Comparison of ENCODE assay signal across 32 cellular contexts in the genomic region with DNA sequence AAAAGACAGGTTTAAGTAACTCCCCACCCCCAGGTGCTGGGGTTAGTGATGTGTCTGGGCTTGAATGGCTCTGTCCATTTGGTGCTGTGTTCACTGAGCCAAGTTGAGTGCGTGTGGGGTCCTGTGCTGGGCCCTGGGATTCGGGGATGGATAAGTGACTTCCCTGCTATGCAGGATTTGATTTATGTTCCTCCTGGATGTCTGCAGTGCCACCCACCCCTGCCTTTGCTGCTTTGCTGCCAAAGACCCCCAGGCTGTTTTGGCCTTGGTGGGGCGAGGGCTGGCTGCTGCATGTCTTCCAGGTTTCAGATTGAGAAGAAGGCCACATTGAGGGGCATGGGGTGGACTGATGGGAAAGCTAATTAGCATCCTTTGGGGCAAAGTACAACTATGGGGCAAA.
"Had no signal": no experiment of that assay in that cellular context is flagged by ENCODE, and none has a peak within 500 bp of the region (broad histone marks: within the 10 kb centered on the region; RNA-seq: fewer than 3 reads in every experiment).

No MANE protein-coding gene starts in this region.

- H3K4me1 ChIP-seq: Peyer's patch had no signal

- H3K27ac Mint-ChIP-seq: activated naive CD4-positive, alpha-beta T cell treated with anti-CD3 and anti-CD28 coated beads, Interleukin-2, amount 10 ng/mL, durations not matched to agents 7 days and 5 days; activated naive CD8-positive, alpha-beta T cell; activated naive CD8-positive, alpha-beta T cell treated with anti-CD3 and anti-CD28 coated beads, Interleukin-2, amount 50 U/mL, for 24 hours; activated T-helper 1 cell treated with anti-CD3 and anti-CD28 coated beads, Interleukin-12 subunit alpha, Interleukin-12 subunit beta, Interleukin-2, Interleukin-4 antibody, amounts not matched to agents 30 ng/mL and 10 ng/mL and 1 ng/mL, durations not matched to agents 14 hours and 24 hours and 36 hours had no signal

- H3K27me3 Mint-ChIP-seq: activated naive CD4-positive, alpha-beta T cell treated with anti-CD3 and anti-CD28 coated beads, Interleukin-2, amount 10 ng/mL, durations not matched to agents 7 days and 5 days; activated naive CD8-positive, alpha-beta T cell; activated naive CD8-positive, alpha-beta T cell treated with anti-CD3 and anti-CD28 coated beads, Interleukin-2, amount 50 U/mL, for 24 hours had no signal

- H3K36me3 ChIP-seq: brain microvascular endothelial cell, Peyer's patch, WERI-Rb-1 had no signal

- H3K9me3 ChIP-seq: Peyer's patch had no signal

- H3K27me3 ChIP-seq: brain microvascular endothelial cell, Peyer's patch had no signal

- H3K4me1 Mint-ChIP-seq: activated naive CD4-positive, alpha-beta T cell treated with anti-CD3 and anti-CD28 coated beads, Interleukin-2, amount 10 ng/mL, durations not matched to agents 7 days and 5 days; activated naive CD8-positive, alpha-beta T cell treated with anti-CD3 and anti-CD28 coated beads, Interleukin-2, amount 50 U/mL, for 24 hours had no signal

- H3K36me3 Mint-ChIP-seq: activated naive CD4-positive, alpha-beta T cell treated with anti-CD3 and anti-CD28 coated beads, Interleukin-2, amount 10 ng/mL, durations not matched to agents 7 days and 5 days; activated naive CD8-positive, alpha-beta T cell had no signal

- H3K4me3 Mint-ChIP-seq: activated naive CD4-positive, alpha-beta T cell treated with anti-CD3 and anti-CD28 coated beads, Interleukin-2, amount 10 ng/mL, durations not matched to agents 7 days and 5 days; activated naive CD8-positive, alpha-beta T cell; activated naive CD8-positive, alpha-beta T cell treated with anti-CD3 and anti-CD28 coated beads, Interleukin-2, amount 50 U/mL, for 24 hours; activated T-cell treated with anti-CD3 and anti-CD28 coated beads, Interleukin-2, amount 50 U/mL, for 4 hours; activated T-helper 1 cell treated with anti-CD3 and anti-CD28 coated beads, Interleukin-12 subunit alpha, Interleukin-12 subunit beta, Interleukin-2, Interleukin-4 antibody, amounts not matched to agents 30 ng/mL and 10 ng/mL and 1 ng/mL, durations not matched to agents 14 hours and 24 hours and 36 hours had no signal

- ATAC-seq: activated naive CD8-positive, alpha-beta T cell treated with anti-CD3 and anti-CD28 coated beads, Interleukin-2, amount 50 U/mL, for 24 hours; activated T-cell treated with anti-CD3 and anti-CD28 coated beads, Interleukin-2, amount 50 U/mL, for 4 hours; PC-3 had no signal

- H3K4me3 ChIP-seq: Peyer's patch had no signal

- DNase-seq: activated CD4-positive, alpha-beta T cell treated with anti-CD3 and anti-CD28 coated beads for 1 hour; activated CD4-positive, alpha-beta T cell treated with anti-CD3 and anti-CD28 coated beads for 48 hours; activated CD4-positive, CD25-positive, alpha-beta regulatory T cell; activated CD8-positive, alpha-beta memory T cell treated with anti-CD3 and anti-CD28 coated beads, Interleukin-2, amount 50 U/mL, for 4 hours; activated naive CD4-positive, alpha-beta T cell treated with anti-CD3 and anti-CD28 coated beads, Interleukin-2, amount 10 ng/mL, durations not matched to agents 7 days and 5 days; activated naive CD8-positive, alpha-beta T cell treated with anti-CD3 and anti-CD28 coated beads, Interleukin-2, amount 50 U/mL, for 24 hours; activated T-cell treated with anti-CD3 and anti-CD28 coated beads for 4 hours; activated T-cell treated with anti-CD3 and anti-CD28 coated beads, Interleukin-2, amount 50 U/mL, for 4 hours; anterior cingulate cortex; brain microvascular endothelial cell; central memory CD4-positive, alpha-beta T cell; MM.1S; MV-4-11; NCI-H1092; NCI-H1436 treated with DMSO at 0.1 percent for 48 hours; NCI-H1694 treated with DMSO at 0.1 percent for 48 hours; NCI-H2029; NCI-H345; NCI-H524 treated with DMSO at 0.1 percent for 48 hours; NCI-H748 treated with DMSO at 0.1 percent for 48 hours; NK-92 treated with Interleukin-12 subunit alpha and Interleukin-12 subunit beta, amount 100 ng/mL, for 24 hours; PC-3; Peyer's patch; RPMI8226; SW 1271; T-helper 1 cell; T-helper 2 cell; T-helper 9 cell; WERI-Rb-1 had no signal

- H3K9me3 Mint-ChIP-seq: activated naive CD4-positive, alpha-beta T cell treated with anti-CD3 and anti-CD28 coated beads, Interleukin-2, amount 10 ng/mL, durations not matched to agents 7 days and 5 days; activated naive CD8-positive, alpha-beta T cell treated with anti-CD3 and anti-CD28 coated beads, Interleukin-2, amount 50 U/mL, for 24 hours; activated T-cell treated with anti-CD3 and anti-CD28 coated beads, Interleukin-2, amount 50 U/mL, for 4 hours; activated T-helper 1 cell treated with anti-CD3 and anti-CD28 coated beads, Interleukin-12 subunit alpha, Interleukin-12 subunit beta, Interleukin-2, Interleukin-4 antibody, amounts not matched to agents 30 ng/mL and 10 ng/mL and 1 ng/mL, durations not matched to agents 14 hours and 24 hours and 36 hours had no signal

- H3K27ac ChIP-seq: brain microvascular endothelial cell, KMS-11, Peyer's patch, WERI-Rb-1 had no signal
